2 cellular contexts compared by ENCODE assay signal in genomic region chr5:52794519-52794918, GRCh38.
TF ChIP-seq lines count a peak whose summit lies in the region.

No MANE protein-coding gene starts in this region.

TF ChIP-seq in liver, 16 proteins besides CTCF, POLR2A, EP300 and RAD21 (continued from another document):
- peak; percentile 64 for TF ChIP-seq REST (IDR thresholded peaks at IDR 0.05)
- TF ChIP-seq FOXA2 (IDR thresholded peaks at IDR 0.05) = no peak
- peak; percentile 66 to 71 for TF ChIP-seq HNF4A (conservative IDR thresholded peaks at IDR 0.05)
- peak in 1 of 2 donors; percentile 13 for TF ChIP-seq GABPA (IDR thresholded peaks at IDR 0.05 in 1 of 2, conservative IDR thresholded peaks at IDR 0.05 in 1 of 2)
- peak; percentile 21 for TF ChIP-seq TAF1 (conservative IDR thresholded peaks at IDR 0.05)
- no peak for TF ChIP-seq EGR1 (IDR thresholded peaks at IDR 0.05; ENCODE audit: low read depth in 2 of 2)
- TF ChIP-seq FOXA1 (IDR thresholded peaks at IDR 0.05) = peak; percentile 19
- TF ChIP-seq YY1 (IDR thresholded peaks at IDR 0.05) = peak; percentile 23
- no peak for TF ChIP-seq NR2F2 (IDR thresholded peaks at IDR 0.05)
- peak; percentile 60 to 68 for TF ChIP-seq JUND (IDR thresholded peaks at IDR 0.05)

TF ChIP-seq in SK-N-SH treated with all-trans-retinoic acid at 6 μM for 48 hours, 23 proteins besides CTCF, POLR2A, EP300 and RAD21 (continued from another document):
- TF ChIP-seq ZFP30 (CRISPR knock-in tag; IDR thresholded peaks at IDR 0.05) = no peak
- no peak for TF ChIP-seq TSHZ2 (CRISPR knock-in tag; IDR thresholded peaks at IDR 0.05)
